In the genomic region with DNA sequence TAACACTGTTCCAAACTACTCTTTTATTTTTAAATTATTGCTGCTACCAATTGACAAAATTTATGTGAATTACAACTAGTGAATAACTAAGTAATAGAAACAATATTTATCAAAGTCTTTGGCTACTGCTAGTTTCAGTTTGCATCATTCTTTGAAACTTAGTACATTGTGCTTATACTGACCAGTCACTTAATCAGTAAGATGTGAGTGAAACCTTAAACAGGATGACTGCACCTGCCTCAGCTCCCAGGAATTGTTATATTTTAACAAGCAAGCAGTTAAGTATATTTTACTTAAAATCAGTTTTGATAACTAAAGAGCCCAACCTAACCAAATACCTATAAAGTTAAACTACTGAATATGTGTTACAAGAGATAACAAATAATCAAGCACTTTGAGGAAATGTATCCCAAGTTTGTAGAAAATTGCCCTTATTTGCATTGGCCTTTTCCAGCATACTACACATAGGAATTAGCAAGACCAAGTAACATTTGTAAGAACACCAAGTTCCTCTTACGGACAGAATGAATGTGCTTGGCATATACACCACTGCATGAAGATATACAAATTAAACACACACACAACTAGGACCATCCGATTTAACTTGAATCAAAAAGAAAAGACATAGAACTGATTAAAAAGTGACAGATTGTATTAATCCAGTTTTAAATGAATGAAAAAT, we compare ENCODE assay signal across 24 cellular contexts.
A peak's percentile ranks its signal among the peaks of the same experiment; 100 is the strongest.
DNase-seq lines count a peak whose midpoint lies in the region; ATAC-seq and TF ChIP-seq lines count a peak whose summit lies in the region.
"Had no signal": no experiment of that assay in that cellular context is flagged by ENCODE, and none has a peak within 500 bp of the region (broad histone marks: within the 10 kb centered on the region; RNA-seq: fewer than 3 reads in every experiment).

No MANE protein-coding gene starts in this region.

- H3K4me1 Mint-ChIP-seq in activated CD4-positive, alpha-beta memory T cell treated with anti-CD3 and anti-CD28 coated beads, Interleukin-2, amount 10 ng/mL, durations not matched to agents 7 days and 5 days = no peaks in the 10 kb centered on the region
- H3K4me1 Mint-ChIP-seq: CD4-positive, alpha-beta memory T cell; H9; IgD-negative memory B cell had no signal

- no peak overlapping the region for H2AFZ ChIP-seq in PC-3 (ENCODE audit: low read length)
- H2AFZ ChIP-seq: GM23248 had no signal

- H3K27me3 ChIP-seq in PC-3 (ENCODE audit: low read length) = no peaks in the 10 kb centered on the region
- H3K27me3 ChIP-seq: SJSA1 had no signal

- H3K4me3 Mint-ChIP-seq in activated CD4-positive, alpha-beta memory T cell treated with anti-CD3 and anti-CD28 coated beads, Interleukin-2, amount 10 ng/mL, durations not matched to agents 7 days and 5 days = no peak overlapping the region
- H3K4me3 Mint-ChIP-seq: CD4-positive, alpha-beta memory T cell; H9; IgD-negative memory B cell; T-helper 2 cell treated with Interferon-gamma antibody and Interleukin-4, amounts not matched to agents 5 μg/mL and 100 μg/mL, for 36 hours had no signal

- H3K27me3 Mint-ChIP-seq in activated CD4-positive, alpha-beta memory T cell treated with anti-CD3 and anti-CD28 coated beads, Interleukin-2, amount 10 ng/mL, durations not matched to agents 7 days and 5 days = peaks cover 3% of the 10 kb centered on the region
- H3K27me3 Mint-ChIP-seq: IgD-negative memory B cell had no signal

- peak; percentile 80 for ATAC-seq in GM19438 (IDR thresholded peaks at IDR 0.05; ENCODE audit: low read depth, unreplicated experiment)
- peak; percentile 59 for ATAC-seq in HG02759 (IDR thresholded peaks at IDR 0.05; ENCODE audit: unreplicated experiment)
- peak; percentile 89 for ATAC-seq in HG03354 (IDR thresholded peaks at IDR 0.05; ENCODE audit: poor library complexity, severe bottlenecking, unreplicated experiment)
- ATAC-seq in omental fat pad (ENCODE audit: low FRiP score) = no peak
- no peak for ATAC-seq in PC-3

- no peaks in the 10 kb centered on the region for H3K9me3 Mint-ChIP-seq in activated CD4-positive, alpha-beta memory T cell treated with anti-CD3 and anti-CD28 coated beads, Interleukin-2, amount 10 ng/mL, durations not matched to agents 7 days and 5 days
- H3K9me3 Mint-ChIP-seq: T-helper 2 cell treated with Interferon-gamma antibody and Interleukin-4, amounts not matched to agents 5 μg/mL and 100 μg/mL, for 36 hours had no signal

- no peaks in the 10 kb centered on the region for H3F3A ChIP-seq in PC-3 (ENCODE audit: low read length, unreplicated experiment)

- CTCF ChIA-PET in PC-3 (lab: Charles Lee) = no interaction called here
- CTCF ChIA-PET in activated CD4-positive, alpha-beta memory T cell treated with anti-CD3 and anti-CD28 coated beads, Interleukin-2, amount 10 ng/mL, durations not matched to agents 7 days and 5 days (lab: Charles Lee) = no interaction called here

- POLR2A ChIA-PET in PC-3 (lab: Charles Lee; ENCODE audit: unreplicated experiment) = no interaction called here
- POLR2A ChIA-PET in activated CD4-positive, alpha-beta memory T cell treated with anti-CD3 and anti-CD28 coated beads, Interleukin-2, amount 10 ng/mL, durations not matched to agents 7 days and 5 days (lab: Charles Lee) = no interaction called here

- H3K4me2 ChIP-seq in PC-3 (ENCODE audit: low read length) = no peak overlapping the region
- H3K4me2 ChIP-seq: KMS-11 had no signal

- H3K79me2 ChIP-seq in PC-3 (ENCODE audit: low read length) = no peaks in the 10 kb centered on the region

- intact Hi-C loops in PC-3 (cut with micrococcal nuclease) = no loop called here

- no peak overlapping the region for H3K27ac ChIP-seq in PC-3 (ENCODE audit: low read length)
- H3K27ac ChIP-seq: GM23248, HL-60, KMS-11, SJSA1 had no signal

- H3K9me2 ChIP-seq in PC-3 (replicated peaks; ENCODE audit: low read length) = no peaks in the 10 kb centered on the region

- H3K27ac Mint-ChIP-seq in activated CD4-positive, alpha-beta memory T cell treated with anti-CD3 and anti-CD28 coated beads, Interleukin-2, amount 10 ng/mL, durations not matched to agents 7 days and 5 days = no peak overlapping the region
- H3K27ac Mint-ChIP-seq: CD4-positive, alpha-beta memory T cell; H9; IgD-negative memory B cell; T-helper 2 cell treated with Interferon-gamma antibody and Interleukin-4, amounts not matched to agents 5 μg/mL and 100 μg/mL, for 36 hours had no signal

- no TSS peak for BruUV-seq in PC-3 (replicated peaks; lab: Mats Ljungman, UMichigan)

- no peaks in the 10 kb centered on the region for H3K4me1 ChIP-seq in PC-3 (ENCODE audit: insufficient read depth, low read length)
- H3K4me1 ChIP-seq: Caco-2, SJSA1 had no signal

- no peak overlapping the region for H3K4me3 ChIP-seq in foreskin fibroblast (ENCODE audit: low read depth in 1 of 2, low read length in 2 of 2)
- no peak overlapping the region for H3K4me3 ChIP-seq in PC-3 (ENCODE audit: low read length)
- H3K4me3 ChIP-seq: GM23248, SJSA1 had no signal

- no peaks in the 10 kb centered on the region for H3K36me3 ChIP-seq in PC-3 (ENCODE audit: low read depth, low read length)
- H3K36me3 ChIP-seq: SJSA1 had no signal

- no peak overlapping the region for H3K9ac ChIP-seq in PC-3 (ENCODE audit: low read length)
- H3K9ac ChIP-seq: GM23248, KMS-11 had no signal

- TF ChIP-seq CTCF in omental fat pad (IDR thresholded peaks at IDR 0.05) (no peak), foreskin fibroblast (IDR thresholded peaks at IDR 0.05; ENCODE audit: low read depth, low read length) (no peak), PC-3 (conservative IDR thresholded peaks at IDR 0.05; ENCODE audit: low read depth, low read length) (no peak)

- DNase-seq in omental fat pad (ENCODE audit: low spot score) (no peak), foreskin fibroblast (no peak), PC-3 (no peak)
- DNase-seq in activated CD4-positive, alpha-beta memory T cell treated with anti-CD3 and anti-CD28 coated beads, Interleukin-2, amount 10 ng/mL, durations not matched to agents 7 days and 5 days = no peak
- DNase-seq: C1 segment of cervical spinal cord; Caco-2; CD4-positive, alpha-beta memory T cell; GM23248; H9; MM.1S; NCI-H2029; NCI-H446; NCI-H524 treated with DMSO at 0.1 percent for 48 hours; Right ventricle myocardium superior; RPMI8226; T-helper 1 cell had no signal

- no peaks in the 10 kb centered on the region for H3K36me3 Mint-ChIP-seq in activated CD4-positive, alpha-beta memory T cell treated with anti-CD3 and anti-CD28 coated beads, Interleukin-2, amount 10 ng/mL, durations not matched to agents 7 days and 5 days (ENCODE audit: low read depth)
- H3K36me3 Mint-ChIP-seq: IgD-negative memory B cell had no signal

- no peaks in the 10 kb centered on the region for H3K9me3 ChIP-seq in PC-3 (ENCODE audit: low read length)
- H3K9me3 ChIP-seq: Caco-2, SJSA1 had no signal

- H4K20me1 ChIP-seq in PC-3 (ENCODE audit: low read length) = no peaks in the 10 kb centered on the region

Comparison
In these comparisons a context has a peak if more than half of its experiments do, and no peak if none do; other contexts are left out.
1. ATAC-seq: peak in GM19438 (single experiment), HG02759 (single experiment) and HG03354 (single experiment); none in omental fat pad (single experiment) and PC-3 (single experiment).